ENCODE assay signal across 1 cellular context in the genomic region with DNA sequence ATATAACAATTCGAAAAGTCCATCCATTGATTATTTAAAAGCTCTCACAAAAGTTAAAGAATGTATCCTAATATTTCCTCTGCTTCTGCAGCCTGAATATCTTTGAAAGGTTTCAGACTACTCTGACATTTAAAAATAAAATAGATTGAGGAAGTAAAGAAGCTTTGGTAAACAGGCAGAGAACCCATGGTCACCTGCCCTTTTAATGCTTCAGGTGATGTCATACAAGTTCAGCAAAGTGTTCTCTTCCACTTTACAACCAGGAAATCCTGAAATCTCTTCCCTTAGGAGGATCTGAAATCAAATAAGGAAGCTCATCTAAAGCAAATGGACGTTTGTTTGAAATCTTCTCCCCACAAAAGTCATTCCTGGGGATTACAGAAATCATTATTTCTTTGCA.
TF ChIP-seq lines count a peak whose summit lies in the region.

No MANE protein-coding gene starts in this region.

TF ChIP-seq in SK-N-SH, 30 proteins besides CTCF, POLR2A, EP300 and RAD21 (continued from another document):
- TF ChIP-seq, protein P1, sequence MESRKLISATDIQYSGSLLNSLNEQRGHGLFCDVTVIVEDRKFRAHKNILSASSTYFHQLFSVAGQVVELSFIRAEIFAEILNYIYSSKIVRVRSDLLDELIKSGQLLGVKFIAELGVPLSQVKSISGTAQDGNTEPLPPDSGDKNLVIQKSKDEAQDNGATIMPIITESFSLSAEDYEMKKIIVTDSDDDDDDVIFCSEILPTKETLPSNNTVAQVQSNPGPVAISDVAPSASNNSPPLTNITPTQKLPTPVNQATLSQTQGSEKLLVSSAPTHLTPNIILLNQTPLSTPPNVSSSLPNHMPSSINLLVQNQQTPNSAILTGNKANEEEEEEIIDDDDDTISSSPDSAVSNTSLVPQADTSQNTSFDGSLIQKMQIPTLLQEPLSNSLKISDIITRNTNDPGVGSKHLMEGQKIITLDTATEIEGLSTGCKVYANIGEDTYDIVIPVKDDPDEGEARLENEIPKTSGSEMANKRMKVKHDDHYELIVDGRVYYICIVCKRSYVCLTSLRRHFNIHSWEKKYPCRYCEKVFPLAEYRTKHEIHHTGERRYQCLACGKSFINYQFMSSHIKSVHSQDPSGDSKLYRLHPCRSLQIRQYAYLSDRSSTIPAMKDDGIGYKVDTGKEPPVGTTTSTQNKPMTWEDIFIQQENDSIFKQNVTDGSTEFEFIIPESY (IDR thresholded peaks at IDR 0.05; ENCODE audit: borderline replicate concordance, low read depth) = no peak
- TF ChIP-seq, protein P2, sequence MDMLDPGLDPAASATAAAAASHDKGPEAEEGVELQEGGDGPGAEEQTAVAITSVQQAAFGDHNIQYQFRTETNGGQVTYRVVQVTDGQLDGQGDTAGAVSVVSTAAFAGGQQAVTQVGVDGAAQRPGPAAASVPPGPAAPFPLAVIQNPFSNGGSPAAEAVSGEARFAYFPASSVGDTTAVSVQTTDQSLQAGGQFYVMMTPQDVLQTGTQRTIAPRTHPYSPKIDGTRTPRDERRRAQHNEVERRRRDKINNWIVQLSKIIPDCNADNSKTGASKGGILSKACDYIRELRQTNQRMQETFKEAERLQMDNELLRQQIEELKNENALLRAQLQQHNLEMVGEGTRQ (IDR thresholded peaks at IDR 0.05; ENCODE audit: borderline replicate concordance, low read depth, low read length) = no peak
- TF ChIP-seq NRF1 (IDR thresholded peaks at IDR 0.05; ENCODE audit: low read depth, low read length) = no peak
- no peak for TF ChIP-seq GABPA (IDR thresholded peaks at IDR 0.05; ENCODE audit: low read depth)
- no peak for TF ChIP-seq CHD2 (IDR thresholded peaks at IDR 0.05; ENCODE audit: low read length, partially characterized antibody)
- no peak for TF ChIP-seq TAF1 (IDR thresholded peaks at IDR 0.05; ENCODE audit: borderline replicate concordance, low read depth, low read length)
